Comparison of ENCODE assay signal across 22 cellular contexts in the genomic region with DNA sequence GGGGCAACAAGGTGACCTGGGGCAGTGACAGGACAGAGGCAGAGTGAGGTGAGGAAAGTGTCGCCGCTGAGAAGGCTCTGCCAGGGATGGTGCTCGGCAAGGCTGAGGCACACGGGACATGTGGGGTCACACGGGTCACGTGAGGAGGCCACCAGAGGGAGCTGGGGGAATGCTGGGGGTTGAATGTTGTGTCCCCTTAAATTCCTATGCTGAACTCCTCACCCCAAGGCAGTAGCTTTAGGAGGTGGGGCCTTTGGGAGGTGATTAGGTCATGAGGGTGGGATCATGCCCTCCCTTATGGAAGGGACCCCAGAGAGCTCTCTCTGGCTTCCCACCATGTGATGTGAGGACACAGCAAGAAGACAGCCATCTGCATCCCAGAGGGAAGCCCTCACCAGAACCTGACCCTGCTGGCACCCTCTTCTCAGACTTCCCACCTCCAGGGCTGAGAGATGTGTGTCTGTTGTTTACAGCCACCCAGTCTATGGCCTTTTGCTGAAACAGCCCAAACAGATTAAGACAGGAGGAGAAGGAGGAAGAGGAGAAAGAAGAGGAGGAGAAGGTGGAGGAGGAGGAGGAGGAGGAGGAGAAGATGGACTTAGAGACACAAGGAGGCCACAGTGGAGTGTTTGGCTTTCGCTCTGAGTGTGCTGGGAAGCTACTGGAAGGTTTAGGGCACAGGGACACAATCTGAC. TPM values are rescaled to one million over a fixed set of nuclear protein-coding genes. Genes with fewer than 3 reads are reported as not detected.
DNase-seq lines count a peak whose midpoint lies in the region; FAIRE-seq and TF ChIP-seq lines count a peak whose summit lies in the region.
"Had no signal": no experiment of that assay in that cellular context is flagged by ENCODE, and none has a peak within 500 bp of the region (broad histone marks: within the 10 kb centered on the region; RNA-seq: fewer than 3 reads in every experiment).

No MANE protein-coding gene starts in this region.

- H3K9me3 ChIP-seq in esophagus muscularis mucosa (no peaks in the 10 kb centered on the region), neural progenitor cell (ENCODE audit: low read depth) (no peaks in the 10 kb centered on the region), tibial nerve (no peaks in the 10 kb centered on the region)
- H3K9me3 ChIP-seq: colonic mucosa, left lung, prostate gland had no signal

- no peak overlapping the region for H3K4me3 ChIP-seq in esophagus muscularis mucosa
- H3K4me3 ChIP-seq in neural progenitor cell, result no peak overlapping the region
- no peak overlapping the region for H3K4me3 ChIP-seq in tibial nerve
- H3K4me3 ChIP-seq: colonic mucosa, left lung, prostate gland had no signal

- H3K4me2 ChIP-seq in neural progenitor cell, result no peak overlapping the region

- H3K27ac Mint-ChIP-seq in neural progenitor cell, result peak overlapping the region; percentile 95
- no peak overlapping the region for H3K27ac Mint-ChIP-seq in activated naive CD8-positive, alpha-beta T cell treated with anti-CD3 and anti-CD28 coated beads for 36 hours
- H3K27ac Mint-ChIP-seq: T-cell had no signal

- H3K4me3 Mint-ChIP-seq in neural progenitor cell, result no peak overlapping the region
- H3K4me3 Mint-ChIP-seq in activated naive CD8-positive, alpha-beta T cell treated with anti-CD3 and anti-CD28 coated beads for 36 hours, result no peak overlapping the region
- H3K4me3 Mint-ChIP-seq: CD8-positive, alpha-beta T cell; T-cell had no signal

- WGBS in esophagus muscularis mucosa, result 68% methylated on average over 7 of the region's 7 CpGs
- WGBS in tibial nerve, 2 donors, result 74 to 75% methylated on average over 7 of the region's 7 CpGs

- H2AFZ ChIP-seq in neural progenitor cell (replicated peaks), result no peak overlapping the region

- no peaks in the 10 kb centered on the region for H4K20me1 ChIP-seq in neural progenitor cell (ENCODE audit: low read depth)

- H3K27me3 ChIP-seq in esophagus muscularis mucosa, result no peaks in the 10 kb centered on the region
- H3K27me3 ChIP-seq in neural progenitor cell, result peaks cover 5% of the 10 kb centered on the region
- H3K27me3 ChIP-seq in tibial nerve, result no peaks in the 10 kb centered on the region
- H3K27me3 ChIP-seq: colonic mucosa, left lung had no signal

- no peak for FAIRE-seq in urothelium cell line (lab: Jason Lieb, UNC)

- peaks cover 3% of the 10 kb centered on the region for H3K9me3 Mint-ChIP-seq in neural progenitor cell
- H3K9me3 Mint-ChIP-seq in activated naive CD8-positive, alpha-beta T cell treated with anti-CD3 and anti-CD28 coated beads for 36 hours, result no peaks in the 10 kb centered on the region
- H3K9me3 Mint-ChIP-seq: CD8-positive, alpha-beta T cell; IgD-negative memory B cell; T-cell had no signal

- H3K4me1 ChIP-seq in esophagus muscularis mucosa (peaks cover 11 to 95% (median 88%) of the 10 kb centered on the region in 4 donors), neural progenitor cell (no peaks in the 10 kb centered on the region), tibial nerve (peaks cover 0 to 50% (median 6%) of the 10 kb centered on the region in 4 donors)
- H3K4me1 ChIP-seq: colonic mucosa, prostate gland had no signal

- TF ChIP-seq CTCF in esophagus muscularis mucosa (IDR thresholded peaks at IDR 0.05) (no peak), neural progenitor cell (IDR thresholded peaks at IDR 0.05) (no peak), tibial nerve (IDR thresholded peaks at IDR 0.05) (no peak)

- no peaks in the 10 kb centered on the region for H3K27me3 Mint-ChIP-seq in neural progenitor cell (ENCODE audit: insufficient read depth, low read depth)
- H3K27me3 Mint-ChIP-seq in activated naive CD8-positive, alpha-beta T cell treated with anti-CD3 and anti-CD28 coated beads for 36 hours, result no peaks in the 10 kb centered on the region
- H3K27me3 Mint-ChIP-seq: T-cell had no signal

- TF ChIP-seq POLR2A in esophagus muscularis mucosa (IDR thresholded peaks at IDR 0.05; ENCODE audit: low read depth), result no peak
- TF ChIP-seq POLR2A in tibial nerve (IDR thresholded peaks at IDR 0.05), result no peak

- peak overlapping the region; percentile 88 to 94 (median 92) for H3K27ac ChIP-seq in esophagus muscularis mucosa (replicated peaks in 1 of 4)
- H3K27ac ChIP-seq in neural progenitor cell, result no peak overlapping the region
- H3K27ac ChIP-seq in tibial nerve, result peak overlapping the region in 3 of 4 donors; percentile 30 to 88 (median 84)
- H3K27ac ChIP-seq: colonic mucosa, epithelial cell of prostate, prostate gland had no signal

- TF ChIP-seq EP300 in Ishikawa (IDR thresholded peaks at IDR 0.05; ENCODE audit: borderline replicate concordance) (no peak), esophagus muscularis mucosa (IDR thresholded peaks at IDR 0.05) (no peak), tibial nerve (IDR thresholded peaks at IDR 0.05) (no peak)

- H3K79me2 ChIP-seq in neural progenitor cell (ENCODE audit: low read depth), result no peaks in the 10 kb centered on the region

- H3K36me3 ChIP-seq in esophagus muscularis mucosa (no peaks in the 10 kb centered on the region), neural progenitor cell (no peaks in the 10 kb centered on the region), tibial nerve (no peaks in the 10 kb centered on the region)
- H3K36me3 ChIP-seq: colonic mucosa, left lung, prostate gland had no signal

- H3K9ac ChIP-seq in neural progenitor cell, result no peak overlapping the region

- H3K36me3 Mint-ChIP-seq in neural progenitor cell, result peaks cover 15% of the 10 kb centered on the region
- H3K36me3 Mint-ChIP-seq in activated naive CD8-positive, alpha-beta T cell treated with anti-CD3 and anti-CD28 coated beads for 36 hours, result no peaks in the 10 kb centered on the region
- H3K36me3 Mint-ChIP-seq: CD8-positive, alpha-beta T cell; T-cell had no signal

- peaks cover 49% of the 10 kb centered on the region for H3K4me1 Mint-ChIP-seq in neural progenitor cell
- no peaks in the 10 kb centered on the region for H3K4me1 Mint-ChIP-seq in activated naive CD8-positive, alpha-beta T cell treated with anti-CD3 and anti-CD28 coated beads for 36 hours

- TF ChIP-seq RAD21 in Ishikawa (IDR thresholded peaks at IDR 0.05; ENCODE audit: low read depth), result no peak

- no peaks in the 10 kb centered on the region for H3F3A ChIP-seq in neural progenitor cell (ENCODE audit: low read depth)

- intact Hi-C loops in esophagus muscularis mucosa (cut with DNase I), result no loop called here

- DNase-seq in esophagus muscularis mucosa (ENCODE audit: extremely low spot score) (peak; percentile 64), neural progenitor cell (ENCODE audit: low spot score) (no peak), tibial nerve (ENCODE audit: low spot score in 2 of 2) (no peak), SKM-1 (lab: John Stamatoyannopoulos, UW; ENCODE audit: unreplicated experiment) (no peak), urothelium cell line (ENCODE audit: low spot score) (no peak)
- DNase-seq in activated naive CD8-positive, alpha-beta T cell treated with anti-CD3 and anti-CD28 coated beads for 36 hours, result no peak
- DNase-seq in effector CD4-positive, alpha-beta T cell, result no peak
- DNase-seq: activated CD4-positive, alpha-beta T cell treated with anti-CD3 and anti-CD28 coated beads, Interleukin-2, amount 50 U/mL, for 4 hours; activated naive CD4-positive, alpha-beta T cell treated with anti-CD3 and anti-CD28 coated beads, Interleukin-2, amount 50 U/mL, for 16 hours; CD8-positive, alpha-beta T cell; GOT3; left lung; NCI-H2029; NCI-H510A; Right ventricle myocardium superior; stimulated activated CD4-positive, alpha-beta T cell treated with anti-CD3 and anti-CD28 coated beads, Interleukin-12 subunit alpha, Interleukin-12 subunit beta, amount 100 ng/mL, for 4 hours; T-cell had no signal

TF ChIP-seq in Ishikawa, 13 proteins besides CTCF, POLR2A, EP300 and RAD21:
- TF ChIP-seq TEAD4 (IDR thresholded peaks at IDR 0.05) (no peak), CREB1 (IDR thresholded peaks at IDR 0.05; ENCODE audit: low read depth) (no peak)
- TF ChIP-seq, protein P1, sequence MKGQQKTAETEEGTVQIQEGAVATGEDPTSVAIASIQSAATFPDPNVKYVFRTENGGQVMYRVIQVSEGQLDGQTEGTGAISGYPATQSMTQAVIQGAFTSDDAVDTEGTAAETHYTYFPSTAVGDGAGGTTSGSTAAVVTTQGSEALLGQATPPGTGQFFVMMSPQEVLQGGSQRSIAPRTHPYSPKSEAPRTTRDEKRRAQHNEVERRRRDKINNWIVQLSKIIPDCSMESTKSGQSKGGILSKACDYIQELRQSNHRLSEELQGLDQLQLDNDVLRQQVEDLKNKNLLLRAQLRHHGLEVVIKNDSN (IDR thresholded peaks at IDR 0.05), result 0 out of 2 replicates have a peak, but pooled peaks have one; percentile 28

RNA-seq across cellular contexts. Expression of a gene that starts 35.4 kb away (rescaled TPM):
- total RNA-seq in esophagus muscularis mucosa (10 to 100 TPM; 25.5 to 49.9 (median 32.8) TPM), neural progenitor cell (ENCODE audit: low replicate concordance) (6.2 and 11.0 TPM in 2 replicates), tibial nerve (10 to 100 TPM; 12.6 to 17.3 (median 15.0) TPM)
- total RNA-seq in activated naive CD8-positive, alpha-beta T cell treated with anti-CD3 and anti-CD28 coated beads for 36 hours, result 10 to 100 TPM in 1 of 2 experiments, 1 to 10 TPM in 1; 9.5 to 10.3 TPM
